In genomic region chr1:21577933-21578332, GRCh38 we compare ENCODE assay signal across 33 cellular contexts.
"Had no signal": no experiment of that assay in that cellular context is flagged by ENCODE, and none has a peak within 500 bp of the region (broad histone marks: within the 10 kb centered on the region; RNA-seq: fewer than 3 reads in every experiment).

No MANE protein-coding gene starts in this region.

- H3K27me3 ChIP-seq: Peyer's patch had no signal

- H3K9me3 Mint-ChIP-seq: activated CD4-positive, alpha-beta T cell treated with anti-CD3 and anti-CD28 coated beads, Interleukin-2, amount 10 ng/mL, durations not matched to agents 7 days and 5 days; activated naive CD8-positive, alpha-beta T cell treated with anti-CD3 and anti-CD28 coated beads, Interleukin-2, amount 50 U/mL, for 24 hours; activated T-cell treated with anti-CD3 and anti-CD28 coated beads, Interleukin-2, amount 50 U/mL, for 24 hours; activated T-helper 2 cell treated with anti-CD3 and anti-CD28 coated beads, Interferon-gamma antibody, Interleukin-2, Interleukin-4, amounts not matched to agents 10 μg/mL and 5 μg/mL and 100 μg/mL, durations not matched to agents 14 hours and 24 hours and 36 hours; T-helper 1 cell treated with Interleukin-12 subunit alpha and Interleukin-12 subunit beta and Interleukin-4 antibody, amounts not matched to agents 30 μg/mL and 1 μg/mL, for 36 hours; T-helper 2 cell treated with Interferon-gamma antibody and Interleukin-4, amounts not matched to agents 5 μg/mL and 100 μg/mL, for 36 hours had no signal

- H3K36me3 ChIP-seq: Peyer's patch had no signal

- H3K4me3 Mint-ChIP-seq: activated CD4-positive, alpha-beta T cell treated with anti-CD3 and anti-CD28 coated beads for 36 hours; activated CD4-positive, alpha-beta T cell treated with anti-CD3 and anti-CD28 coated beads, Interleukin-2, amount 10 ng/mL, durations not matched to agents 7 days and 5 days; activated CD8-positive, alpha-beta T cell treated with anti-CD3 and anti-CD28 coated beads, Interleukin-2, amount 10 ng/mL, durations not matched to agents 7 days and 5 days; activated naive CD8-positive, alpha-beta T cell; activated naive CD8-positive, alpha-beta T cell treated with anti-CD3 and anti-CD28 coated beads, Interleukin-2, amount 50 U/mL, for 24 hours; activated T-cell treated with anti-CD3 and anti-CD28 coated beads, Interleukin-2, amount 50 U/mL, for 24 hours; brain; T-helper 1 cell treated with Interleukin-12 subunit alpha and Interleukin-12 subunit beta and Interleukin-4 antibody, amounts not matched to agents 30 μg/mL and 1 μg/mL, for 36 hours; T-helper 2 cell treated with Interferon-gamma antibody and Interleukin-4, amounts not matched to agents 5 μg/mL and 100 μg/mL, for 36 hours had no signal

- ATAC-seq: activated CD4-positive, alpha-beta T cell treated with anti-CD3 and anti-CD28 coated beads for 36 hours; activated CD4-positive, CD25-positive, alpha-beta regulatory T cell treated with anti-CD3 and anti-CD28 coated beads, Interleukin-2, amount 50 U/mL, for 24 hours; activated CD8-positive, alpha-beta T cell treated with anti-CD3 and anti-CD28 coated beads, Interleukin-2, amount 10 ng/mL, durations not matched to agents 7 days and 5 days; activated naive CD8-positive, alpha-beta T cell treated with anti-CD3 and anti-CD28 coated beads, Interleukin-2, amount 50 U/mL, for 24 hours; PC-3 had no signal

- H3K4me2 ChIP-seq: KMS-11 had no signal

- H3K4me3 ChIP-seq: Peyer's patch had no signal

- H3K36me3 Mint-ChIP-seq: activated naive CD8-positive, alpha-beta T cell; brain had no signal

- DNase-seq: activated CD4-positive, alpha-beta T cell treated with anti-CD3 and anti-CD28 coated beads for 36 hours; activated CD4-positive, alpha-beta T cell treated with anti-CD3 and anti-CD28 coated beads, Interleukin-2, amount 10 ng/mL, durations not matched to agents 7 days and 5 days; activated CD4-positive, alpha-beta T cell treated with anti-CD3 and anti-CD28 coated beads, Interleukin-2, amount 50 U/mL, for 48 hours; activated CD8-positive, alpha-beta T cell treated with anti-CD3 and anti-CD28 coated beads, Interleukin-2, amount 10 ng/mL, durations not matched to agents 7 days and 5 days; activated gamma-delta T cell; activated naive CD4-positive, alpha-beta T cell treated with Interleukin-2 at 50 U/mL for 16 hours; activated naive CD8-positive, alpha-beta T cell treated with anti-CD3 and anti-CD28 coated beads, Interleukin-2, amount 50 U/mL, for 24 hours; activated T-cell treated with anti-CD3 and anti-CD28 coated beads, Interleukin-2, amount 50 U/mL, for 24 hours; anterior cingulate cortex; caudate nucleus; MM.1S; MV-4-11; NCI-H1092; NCI-H1436 treated with DMSO at 0.1 percent for 48 hours; NCI-H1694 treated with DMSO at 0.1 percent for 48 hours; NCI-H2029; NCI-H510A; NCI-H526; NCI-H748 treated with DMSO at 0.1 percent for 48 hours; NK-92 treated with Interleukin-12 subunit alpha and Interleukin-12 subunit beta, amount 100 ng/mL, for 24 hours; PC-3; Peyer's patch; RPMI8226; SIG-M5 had no signal

- H3K9ac ChIP-seq: KMS-11 had no signal

- H3K4me1 Mint-ChIP-seq: activated CD4-positive, alpha-beta T cell treated with anti-CD3 and anti-CD28 coated beads for 36 hours; activated naive CD8-positive, alpha-beta T cell treated with anti-CD3 and anti-CD28 coated beads, Interleukin-2, amount 50 U/mL, for 24 hours had no signal

- FAIRE-seq: bronchial epithelial cell, TTC549 had no signal

- H3K9me3 ChIP-seq: Peyer's patch had no signal

- H3K27ac ChIP-seq: KMS-11, Peyer's patch had no signal

- H3K27ac Mint-ChIP-seq: activated CD4-positive, alpha-beta T cell treated with anti-CD3 and anti-CD28 coated beads for 36 hours; activated CD4-positive, alpha-beta T cell treated with anti-CD3 and anti-CD28 coated beads, Interleukin-2, amount 10 ng/mL, durations not matched to agents 7 days and 5 days; activated CD8-positive, alpha-beta T cell treated with anti-CD3 and anti-CD28 coated beads, Interleukin-2, amount 10 ng/mL, durations not matched to agents 7 days and 5 days; activated naive CD8-positive, alpha-beta T cell; activated naive CD8-positive, alpha-beta T cell treated with anti-CD3 and anti-CD28 coated beads, Interleukin-2, amount 50 U/mL, for 24 hours; activated T-cell treated with anti-CD3 and anti-CD28 coated beads, Interleukin-2, amount 50 U/mL, for 24 hours; activated T-helper 2 cell treated with anti-CD3 and anti-CD28 coated beads, Interferon-gamma antibody, Interleukin-2, Interleukin-4, amounts not matched to agents 10 μg/mL and 5 μg/mL and 100 μg/mL, durations not matched to agents 14 hours and 24 hours and 36 hours; T-helper 1 cell treated with Interleukin-12 subunit alpha and Interleukin-12 subunit beta and Interleukin-4 antibody, amounts not matched to agents 30 μg/mL and 1 μg/mL, for 36 hours; T-helper 2 cell treated with Interferon-gamma antibody and Interleukin-4, amounts not matched to agents 5 μg/mL and 100 μg/mL, for 36 hours had no signal
